12 cellular contexts compared by ENCODE assay signal in genomic region chr7:27107901-27108381, GRCh38. TPM values are rescaled to one million over a fixed set of nuclear protein-coding genes. Genes with fewer than 3 reads are reported as not detected.
A peak's percentile ranks its signal among the peaks of the same experiment; 100 is the strongest.
DNase-seq lines count a peak whose midpoint lies in the region; ATAC-seq and TF ChIP-seq lines count a peak whose summit lies in the region.
"Had no signal": no experiment of that assay in that cellular context is flagged by ENCODE, and none has a peak within 500 bp of the region (broad histone marks: within the 10 kb centered on the region; RNA-seq: fewer than 3 reads in every experiment).

No MANE protein-coding gene starts in this region.

- no peak overlapping the region for H2AFZ ChIP-seq in fibroblast of lung (ENCODE audit: low read length)
- H2AFZ ChIP-seq: PC-9 had no signal

- no peaks in the 10 kb centered on the region for H3K9me3 ChIP-seq in fibroblast of lung (ENCODE audit: control insufficient read depth, insufficient read depth, low read depth, low read length)
- no peaks in the 10 kb centered on the region for H3K9me3 ChIP-seq in mucosa of stomach (ENCODE audit: control insufficient read depth, low read length)
- no peaks in the 10 kb centered on the region for H3K9me3 ChIP-seq in thyroid gland

- DNase-seq in astrocyte of the cerebellum (ENCODE audit: low read depth) (no peak), fibroblast of lung (ENCODE audit: low read depth in 2 of 2) (peak in 1 of 2 donors; percentile 45), thyroid gland (no peak), substantia nigra (lab: John Stamatoyannopoulos, UW) (no peak)
- DNase-seq: activated CD8-positive, alpha-beta T cell treated with anti-CD3 and anti-CD28 coated beads for 36 hours; activated naive CD4-positive, alpha-beta T cell treated with anti-CD3 and anti-CD28 coated beads for 36 hours; PC-9 had no signal

- peak overlapping the region; percentile 89 for H3K4me2 ChIP-seq in fibroblast of lung (ENCODE audit: extremely low read depth, insufficient read depth, low read length)
- H3K4me2 ChIP-seq: PC-9 had no signal

- H3K36me3 ChIP-seq in fibroblast of lung (ENCODE audit: control insufficient read depth, insufficient read depth, low read length), result no peaks in the 10 kb centered on the region
- H3K36me3 ChIP-seq in mucosa of stomach (ENCODE audit: control insufficient read depth, insufficient read depth, low read length), result no peaks in the 10 kb centered on the region
- no peaks in the 10 kb centered on the region for H3K36me3 ChIP-seq in thyroid gland

- H3K9ac ChIP-seq in fibroblast of lung (ENCODE audit: insufficient read depth, low read length) (peak overlapping the region; percentile 76), mucosa of stomach (ENCODE audit: low read length) (peak overlapping the region; percentile 83)

- TF ChIP-seq CTCF in astrocyte of the cerebellum (IDR thresholded peaks at IDR 0.05; ENCODE audit: low read depth, low read length, missing control alignments) (no peak), fibroblast of lung (conservative IDR thresholded peaks at IDR 0.05 in 1 of 2, IDR thresholded peaks at IDR 0.05 in 1 of 2; ENCODE audit: low read depth in 1 of 2, low read length in 2 of 2) (no peak), thyroid gland (IDR thresholded peaks at IDR 0.05) (no peak)

- WGBS in thyroid gland, 2 donors, result 2 to 22% methylated on average over 10 to 12 of the region's 30 CpGs

- in situ Hi-C loops in astrocyte of the cerebellum (cut with HindIII; ENCODE audit: low sequenced_read_pairs), result no loop called here

- H3K27me3 ChIP-seq in fibroblast of lung (ENCODE audit: control insufficient read depth, insufficient read depth, low read length) (no peaks in the 10 kb centered on the region), mucosa of stomach (ENCODE audit: control insufficient read depth, insufficient read depth, low read length) (no peaks in the 10 kb centered on the region), thyroid gland (peaks cover 36% of the 10 kb centered on the region)

- no peaks in the 10 kb centered on the region for H4K20me1 ChIP-seq in fibroblast of lung (ENCODE audit: control insufficient read depth, extremely low read depth, insufficient read depth, low read length)

- ATAC-seq in GM19328 (IDR thresholded peaks at IDR 0.05; ENCODE audit: unreplicated experiment) (no peak), HG03025 (IDR thresholded peaks at IDR 0.05; ENCODE audit: low FRiP score, unreplicated experiment) (no peak), GM18909 (IDR thresholded peaks at IDR 0.05; ENCODE audit: poor library complexity, unreplicated experiment) (no peak)
- ATAC-seq: activated CD8-positive, alpha-beta T cell treated with anti-CD3 and anti-CD28 coated beads for 36 hours had no signal

- H3K4me3 ChIP-seq in astrocyte of the cerebellum (ENCODE audit: low read depth, low read length), result peak overlapping the region; percentile 32
- peak overlapping the region; percentile 46 to 92 (median 47) for H3K4me3 ChIP-seq in fibroblast of lung (replicated peaks in 1 of 4; ENCODE audit: control extremely low read depth in 1 of 4, insufficient read depth in 1 of 4, low read depth in 3 of 4, low read length in 4 of 4)
- peak overlapping the region; percentile 10 for H3K4me3 ChIP-seq in mucosa of stomach (ENCODE audit: low read length)
- H3K4me3 ChIP-seq in thyroid gland (replicated peaks in 1 of 3), result peak overlapping the region in 1 of 3 donors; percentile 19
- H3K4me3 ChIP-seq: PC-9 had no signal

- H3K79me2 ChIP-seq in fibroblast of lung (ENCODE audit: control insufficient read depth, insufficient read depth, low read length), result peaks cover 64% of the 10 kb centered on the region

- no peak for TF ChIP-seq POLR2A in thyroid gland (IDR thresholded peaks at IDR 0.05)

- H3K4me1 ChIP-seq in fibroblast of lung (ENCODE audit: control insufficient read depth, extremely low read depth, insufficient read depth, low read length) (peaks cover 36% of the 10 kb centered on the region), mucosa of stomach (ENCODE audit: control insufficient read depth, insufficient read depth, low read length) (peaks cover 65% of the 10 kb centered on the region), thyroid gland (peaks cover 0 to 11% of the 10 kb centered on the region in 2 donors)

- intact Hi-C loops in thyroid gland (cut with DNase I), result no loop called here

- H3K27ac ChIP-seq in fibroblast of lung (ENCODE audit: insufficient read depth, low read length), result peak overlapping the region; percentile 95
- H3K27ac ChIP-seq in thyroid gland, result peak overlapping the region; percentile 76 to 93 (median 82)
- H3K27ac ChIP-seq in substantia nigra (ENCODE audit: low read depth, low read length, poor library complexity, severe bottlenecking), result no peak overlapping the region

RNA-seq across cellular contexts. Expression of gene HOXA2, which starts 5.5 kb away (rescaled TPM):
- 1.0 and 1.3 TPM in 2 replicates for total RNA-seq in fibroblast of lung
- polyA plus RNA-seq in fibroblast of lung, result 2.3 and 2.6 TPM in 2 replicates
- polyA plus RNA-seq in fibroblast of lung (2012), result 1.4 and 2.2 TPM in 2 replicates
- polyA minus RNA-seq in fibroblast of lung (ENCODE audit: low replicate concordance), result 2.1 and 2.3 TPM in 2 replicates
- 1 to 10 TPM in 2 of 4 donors, under 1 TPM in 2; 0.73 to 2.7 (median 1.7) TPM for total RNA-seq in thyroid gland
- total RNA-seq: activated CD8-positive, alpha-beta T cell treated with anti-CD3 and anti-CD28 coated beads for 36 hours; activated naive CD4-positive, alpha-beta T cell treated with anti-CD3 and anti-CD28 coated beads for 36 hours; T-helper 2 cell treated with Interferon-gamma antibody and Interleukin-4, amounts not matched to agents 100 ng/mL and 5 ng/mL, for 36 hours had no signal

RNA-seq across cellular contexts. Expression of gene HOXA1, which starts 12.1 kb away (rescaled TPM):
- total RNA-seq in fibroblast of lung (0.50 and 0.51 TPM in 2 replicates), thyroid gland (under 1 TPM in 2 of 4 donors, not detected in 2; 0.67 to 0.78 TPM)
- 0.58 and 0.83 TPM in 2 replicates for polyA plus RNA-seq in fibroblast of lung
- polyA plus RNA-seq in fibroblast of lung (2012), result 0.66 and 0.67 TPM in 2 replicates
- 1.1 TPM in 1 of 2 replicates, not detected in the other for polyA minus RNA-seq in fibroblast of lung (ENCODE audit: low replicate concordance)

RNA-seq across cellular contexts. Expression of gene HOXA4, which starts 22.6 kb away (rescaled TPM):
- total RNA-seq in fibroblast of lung (0.33 and 0.51 TPM in 2 replicates), thyroid gland (1 to 10 TPM in 3 of 4 donors, under 1 TPM in 1; 0.56 to 2.1 (median 1.3) TPM)
- polyA plus RNA-seq in fibroblast of lung, result 2.4 and 3.6 TPM in 2 replicates
- 2.6 and 3.3 TPM in 2 replicates for polyA plus RNA-seq in fibroblast of lung (2012)
- polyA minus RNA-seq in fibroblast of lung (ENCODE audit: low replicate concordance), result 1.6 and 3.6 TPM in 2 replicates
- total RNA-seq: PC-9 had no signal

RNA-seq across cellular contexts. Expression of gene HOXA5, which starts 35.5 kb away (rescaled TPM):
- total RNA-seq in fibroblast of lung, result 18.3 and 22.1 TPM in 2 replicates
- polyA plus RNA-seq in fibroblast of lung, result 16.6 and 35.6 TPM in 2 replicates
- 17.5 and 31.8 TPM in 2 replicates for polyA plus RNA-seq in fibroblast of lung (2012)
- 3.1 and 3.9 TPM in 2 replicates for polyA minus RNA-seq in fibroblast of lung (ENCODE audit: low replicate concordance)
- 1 to 10 TPM; 2.0 to 4.4 (median 3.3) TPM for total RNA-seq in thyroid gland
- total RNA-seq: activated CD8-positive, alpha-beta T cell treated with anti-CD3 and anti-CD28 coated beads for 36 hours; activated naive CD4-positive, alpha-beta T cell treated with anti-CD3 and anti-CD28 coated beads for 36 hours; T-helper 2 cell treated with Interferon-gamma antibody and Interleukin-4, amounts not matched to agents 100 ng/mL and 5 ng/mL, for 36 hours had no signal

RNA-seq across cellular contexts. Expression of gene HOXA6, which starts 39.6 kb away (rescaled TPM):
- 3.6 and 4.4 TPM in 2 replicates for total RNA-seq in fibroblast of lung
- polyA plus RNA-seq in fibroblast of lung, result 0.70 and 1.2 TPM in 2 replicates
- 1.6 and 3.8 TPM in 2 replicates for polyA plus RNA-seq in fibroblast of lung (2012)
- polyA minus RNA-seq in fibroblast of lung (ENCODE audit: low replicate concordance), result 0.30 and 1.6 TPM in 2 replicates
- total RNA-seq in thyroid gland, result 1 to 10 TPM in 2 of 4 donors, not detected in 2; 1.1 to 1.6 TPM
- total RNA-seq: activated CD8-positive, alpha-beta T cell treated with anti-CD3 and anti-CD28 coated beads for 36 hours; activated naive CD4-positive, alpha-beta T cell treated with anti-CD3 and anti-CD28 coated beads for 36 hours; T-helper 2 cell treated with Interferon-gamma antibody and Interleukin-4, amounts not matched to agents 100 ng/mL and 5 ng/mL, for 36 hours had no signal
